1 cellular context compared by ENCODE assay signal in genomic region chr1:62437273-62437945, GRCh38.
TF ChIP-seq lines count a peak whose summit lies in the region.

No MANE protein-coding gene starts in this region.

TF ChIP-seq in H1, 55 proteins besides CTCF, POLR2A, EP300 and RAD21 (continued from another document):
- TF ChIP-seq, protein P1, sequence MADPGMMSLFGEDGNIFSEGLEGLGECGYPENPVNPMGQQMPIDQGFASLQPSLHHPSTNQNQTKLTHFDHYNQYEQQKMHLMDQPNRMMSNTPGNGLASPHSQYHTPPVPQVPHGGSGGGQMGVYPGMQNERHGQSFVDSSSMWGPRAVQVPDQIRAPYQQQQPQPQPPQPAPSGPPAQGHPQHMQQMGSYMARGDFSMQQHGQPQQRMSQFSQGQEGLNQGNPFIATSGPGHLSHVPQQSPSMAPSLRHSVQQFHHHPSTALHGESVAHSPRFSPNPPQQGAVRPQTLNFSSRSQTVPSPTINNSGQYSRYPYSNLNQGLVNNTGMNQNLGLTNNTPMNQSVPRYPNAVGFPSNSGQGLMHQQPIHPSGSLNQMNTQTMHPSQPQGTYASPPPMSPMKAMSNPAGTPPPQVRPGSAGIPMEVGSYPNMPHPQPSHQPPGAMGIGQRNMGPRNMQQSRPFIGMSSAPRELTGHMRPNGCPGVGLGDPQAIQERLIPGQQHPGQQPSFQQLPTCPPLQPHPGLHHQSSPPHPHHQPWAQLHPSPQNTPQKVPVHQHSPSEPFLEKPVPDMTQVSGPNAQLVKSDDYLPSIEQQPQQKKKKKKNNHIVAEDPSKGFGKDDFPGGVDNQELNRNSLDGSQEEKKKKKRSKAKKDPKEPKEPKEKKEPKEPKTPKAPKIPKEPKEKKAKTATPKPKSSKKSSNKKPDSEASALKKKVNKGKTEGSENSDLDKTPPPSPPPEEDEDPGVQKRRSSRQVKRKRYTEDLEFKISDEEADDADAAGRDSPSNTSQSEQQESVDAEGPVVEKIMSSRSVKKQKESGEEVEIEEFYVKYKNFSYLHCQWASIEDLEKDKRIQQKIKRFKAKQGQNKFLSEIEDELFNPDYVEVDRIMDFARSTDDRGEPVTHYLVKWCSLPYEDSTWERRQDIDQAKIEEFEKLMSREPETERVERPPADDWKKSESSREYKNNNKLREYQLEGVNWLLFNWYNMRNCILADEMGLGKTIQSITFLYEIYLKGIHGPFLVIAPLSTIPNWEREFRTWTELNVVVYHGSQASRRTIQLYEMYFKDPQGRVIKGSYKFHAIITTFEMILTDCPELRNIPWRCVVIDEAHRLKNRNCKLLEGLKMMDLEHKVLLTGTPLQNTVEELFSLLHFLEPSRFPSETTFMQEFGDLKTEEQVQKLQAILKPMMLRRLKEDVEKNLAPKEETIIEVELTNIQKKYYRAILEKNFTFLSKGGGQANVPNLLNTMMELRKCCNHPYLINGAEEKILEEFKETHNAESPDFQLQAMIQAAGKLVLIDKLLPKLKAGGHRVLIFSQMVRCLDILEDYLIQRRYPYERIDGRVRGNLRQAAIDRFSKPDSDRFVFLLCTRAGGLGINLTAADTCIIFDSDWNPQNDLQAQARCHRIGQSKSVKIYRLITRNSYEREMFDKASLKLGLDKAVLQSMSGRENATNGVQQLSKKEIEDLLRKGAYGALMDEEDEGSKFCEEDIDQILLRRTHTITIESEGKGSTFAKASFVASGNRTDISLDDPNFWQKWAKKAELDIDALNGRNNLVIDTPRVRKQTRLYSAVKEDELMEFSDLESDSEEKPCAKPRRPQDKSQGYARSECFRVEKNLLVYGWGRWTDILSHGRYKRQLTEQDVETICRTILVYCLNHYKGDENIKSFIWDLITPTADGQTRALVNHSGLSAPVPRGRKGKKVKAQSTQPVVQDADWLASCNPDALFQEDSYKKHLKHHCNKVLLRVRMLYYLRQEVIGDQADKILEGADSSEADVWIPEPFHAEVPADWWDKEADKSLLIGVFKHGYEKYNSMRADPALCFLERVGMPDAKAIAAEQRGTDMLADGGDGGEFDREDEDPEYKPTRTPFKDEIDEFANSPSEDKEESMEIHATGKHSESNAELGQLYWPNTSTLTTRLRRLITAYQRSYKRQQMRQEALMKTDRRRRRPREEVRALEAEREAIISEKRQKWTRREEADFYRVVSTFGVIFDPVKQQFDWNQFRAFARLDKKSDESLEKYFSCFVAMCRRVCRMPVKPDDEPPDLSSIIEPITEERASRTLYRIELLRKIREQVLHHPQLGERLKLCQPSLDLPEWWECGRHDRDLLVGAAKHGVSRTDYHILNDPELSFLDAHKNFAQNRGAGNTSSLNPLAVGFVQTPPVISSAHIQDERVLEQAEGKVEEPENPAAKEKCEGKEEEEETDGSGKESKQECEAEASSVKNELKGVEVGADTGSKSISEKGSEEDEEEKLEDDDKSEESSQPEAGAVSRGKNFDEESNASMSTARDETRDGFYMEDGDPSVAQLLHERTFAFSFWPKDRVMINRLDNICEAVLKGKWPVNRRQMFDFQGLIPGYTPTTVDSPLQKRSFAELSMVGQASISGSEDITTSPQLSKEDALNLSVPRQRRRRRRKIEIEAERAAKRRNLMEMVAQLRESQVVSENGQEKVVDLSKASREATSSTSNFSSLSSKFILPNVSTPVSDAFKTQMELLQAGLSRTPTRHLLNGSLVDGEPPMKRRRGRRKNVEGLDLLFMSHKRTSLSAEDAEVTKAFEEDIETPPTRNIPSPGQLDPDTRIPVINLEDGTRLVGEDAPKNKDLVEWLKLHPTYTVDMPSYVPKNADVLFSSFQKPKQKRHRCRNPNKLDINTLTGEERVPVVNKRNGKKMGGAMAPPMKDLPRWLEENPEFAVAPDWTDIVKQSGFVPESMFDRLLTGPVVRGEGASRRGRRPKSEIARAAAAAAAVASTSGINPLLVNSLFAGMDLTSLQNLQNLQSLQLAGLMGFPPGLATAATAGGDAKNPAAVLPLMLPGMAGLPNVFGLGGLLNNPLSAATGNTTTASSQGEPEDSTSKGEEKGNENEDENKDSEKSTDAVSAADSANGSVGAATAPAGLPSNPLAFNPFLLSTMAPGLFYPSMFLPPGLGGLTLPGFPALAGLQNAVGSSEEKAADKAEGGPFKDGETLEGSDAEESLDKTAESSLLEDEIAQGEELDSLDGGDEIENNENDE (IDR thresholded peaks at IDR 0.05; ENCODE audit: insufficient replicate concordance, low read length), result no peak
- TF ChIP-seq GTF2F1 (IDR thresholded peaks at IDR 0.05; ENCODE audit: borderline replicate concordance, low read depth, low read length), result no peak
- TF ChIP-seq, protein P2, sequence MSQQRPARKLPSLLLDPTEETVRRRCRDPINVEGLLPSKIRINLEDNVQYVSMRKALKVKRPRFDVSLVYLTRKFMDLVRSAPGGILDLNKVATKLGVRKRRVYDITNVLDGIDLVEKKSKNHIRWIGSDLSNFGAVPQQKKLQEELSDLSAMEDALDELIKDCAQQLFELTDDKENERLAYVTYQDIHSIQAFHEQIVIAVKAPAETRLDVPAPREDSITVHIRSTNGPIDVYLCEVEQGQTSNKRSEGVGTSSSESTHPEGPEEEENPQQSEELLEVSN (IDR thresholded peaks at IDR 0.05), result peak; percentile 18
- no peak for TF ChIP-seq YY1 (IDR thresholded peaks at IDR 0.05; ENCODE audit: low read depth, low read length)
- no peak for TF ChIP-seq JUN (IDR thresholded peaks at IDR 0.05; ENCODE audit: low read depth, low read length)
- no peak for TF ChIP-seq CBX5 (IDR thresholded peaks at IDR 0.05; ENCODE audit: low read depth, low read length)
- 0 out of 2 replicates have a peak, but pooled peaks have one; percentile 5 for TF ChIP-seq RBBP5 (IDR thresholded peaks at IDR 0.05; ENCODE audit: borderline replicate concordance, low read depth, low read length)
- TF ChIP-seq FOSL1 (IDR thresholded peaks at IDR 0.05; ENCODE audit: insufficient read depth, low read depth, low read length), result no peak
- peak; percentile 41 for TF ChIP-seq KDM4A (IDR thresholded peaks at IDR 0.05; ENCODE audit: low read depth, low read length, severe bottlenecking)
- TF ChIP-seq SIN3A (conservative IDR thresholded peaks at IDR 0.05 in 1 of 2, IDR thresholded peaks at IDR 0.05 in 1 of 2; ENCODE audit: low read depth in 1 of 2, low read length in 2 of 2), result 0 out of 4 replicates have a peak, but pooled peaks of 1 of the 2 experiments have one; percentile 13
- TF ChIP-seq RNF2 (IDR thresholded peaks at IDR 0.05; ENCODE audit: borderline replicate concordance, low read depth, low read length, missing control alignments, poor library complexity, severe bottlenecking), result no peak
- TF ChIP-seq ASH2L (IDR thresholded peaks at IDR 0.05; ENCODE audit: low read length), result peak; percentile 0
- TF ChIP-seq TAF1 (IDR thresholded peaks at IDR 0.05; ENCODE audit: low read depth, low read length), result no peak
- no peak for TF ChIP-seq SUZ12 (IDR thresholded peaks at IDR 0.05; ENCODE audit: low read length)
- TF ChIP-seq ZNF274 (IDR thresholded peaks at IDR 0.05; ENCODE audit: borderline replicate concordance, extremely low read depth, low read length), result no peak
- no peak for TF ChIP-seq ATF3 (IDR thresholded peaks at IDR 0.05; ENCODE audit: insufficient read depth, low read depth, low read length)
TF ChIP-seq in H1: peak in this region for 5.
